In the genomic region with DNA sequence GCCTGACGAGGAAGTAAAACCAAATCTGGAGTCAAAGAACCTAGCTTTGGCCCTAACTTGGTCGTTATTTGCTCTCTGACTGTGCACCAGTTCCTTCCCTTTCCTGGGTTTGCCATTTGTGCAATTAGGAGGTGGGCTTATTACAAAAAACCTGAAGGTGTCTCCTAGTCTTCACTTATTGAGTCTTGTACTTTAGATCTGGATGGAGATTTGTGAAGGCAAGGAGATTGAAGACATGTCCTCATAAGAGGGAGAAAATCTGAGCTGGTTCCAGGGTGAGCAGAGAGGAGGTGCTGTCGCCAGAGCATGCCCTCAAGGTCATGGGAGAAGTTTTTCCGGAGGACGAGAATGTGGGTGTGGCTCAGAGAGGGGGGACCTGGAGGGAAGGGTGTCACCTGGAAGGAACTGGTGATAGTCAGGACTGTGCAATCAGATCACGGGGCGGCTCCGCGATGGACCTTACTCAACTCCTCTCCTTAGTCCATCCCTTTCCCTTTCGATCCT, we compare ENCODE assay signal across 8 cellular contexts. TPM values are rescaled to one million over a fixed set of nuclear protein-coding genes. Genes with fewer than 3 reads are reported as not detected.
DNase-seq lines count a peak whose midpoint lies in the region; ATAC-seq, FAIRE-seq and TF ChIP-seq lines count a peak whose summit lies in the region.

No MANE protein-coding gene starts in this region.

- 0 out of 2 replicates have a peak, but pooled peaks have one; percentile 16 for TF ChIP-seq CTCF in A673 (conservative IDR thresholded peaks at IDR 0.05; ENCODE audit: low read depth, low read length)
- TF ChIP-seq CTCF in astrocyte (IDR thresholded peaks at IDR 0.05; ENCODE audit: insufficient read depth, low read depth, low read length): no peak

- peak overlapping the region; percentile 46 for H3K9ac ChIP-seq in astrocyte (ENCODE audit: low read length)

- H3K27ac Mint-ChIP-seq in astrocyte (ENCODE audit: unreplicated experiment): peak overlapping the region; percentile 15

- H3K79me2 ChIP-seq in astrocyte (ENCODE audit: insufficient read depth, low read length): peaks cover 17% of the 10 kb centered on the region

- H3K27me3 ChIP-seq in A673 (replicated peaks; ENCODE audit: insufficient read depth, low read depth, low read length, poor library complexity) (no peaks in the 10 kb centered on the region), astrocyte (ENCODE audit: insufficient read depth, low read length) (no peaks in the 10 kb centered on the region)

- no peaks in the 10 kb centered on the region for H3K9me3 Mint-ChIP-seq in astrocyte (ENCODE audit: unreplicated experiment)

- H3K36me3 Mint-ChIP-seq in astrocyte (ENCODE audit: low read depth, unreplicated experiment): peaks cover 5% of the 10 kb centered on the region

- H3K4me2 ChIP-seq in astrocyte (ENCODE audit: low read length): peak overlapping the region; percentile 99

- H3K4me1 Mint-ChIP-seq in astrocyte (ENCODE audit: low read depth, unreplicated experiment): peaks cover 15% of the 10 kb centered on the region

- H3K9me3 ChIP-seq in A673 (ENCODE audit: low read depth, low read length, poor library complexity, severe bottlenecking): no peaks in the 10 kb centered on the region
- H3K9me3 ChIP-seq in astrocyte (ENCODE audit: insufficient read depth, low read depth, low read length): no peaks in the 10 kb centered on the region
- no peaks in the 10 kb centered on the region for H3K9me3 ChIP-seq in mesodermal cell (ENCODE audit: control insufficient read depth, low read length)

- intact Hi-C loops in A673 (cut with micrococcal nuclease; ENCODE audit: unreplicated experiment): loop anchor here (2.0 to 10.0 kb wide), 3 partner anchors 79 to 269 kb away; partner anchors contain the start of genes EDEM2, GSS, MYH7B and TRPC4AP

- H3K4me3 ChIP-seq in A673 (ENCODE audit: low read depth, low read length, poor library complexity, severe bottlenecking): peak overlapping the region; percentile 80
- H3K4me3 ChIP-seq in astrocyte (ENCODE audit: insufficient read depth, low read depth, low read length): peak overlapping the region; percentile 59
- peak overlapping the region; percentile 88 for H3K4me3 ChIP-seq in mesodermal cell (ENCODE audit: extremely low read depth, insufficient read depth, low read length, poor library complexity, severe bottlenecking)

- CTCF ChIA-PET in A673 (lab: Charles Lee): interaction anchor here (0.5 to 1.9 kb wide), 5 partner anchors 66 to 393 kb away, joined by 3 to 10 read pairs (median 4); partner anchors contain the start of genes GSS and MYH7B

- peak overlapping the region; percentile 83 for H2AFZ ChIP-seq in astrocyte (ENCODE audit: low read depth, low read length)

- H3K36me3 ChIP-seq in A673 (ENCODE audit: insufficient read depth, low read length, poor library complexity, severe bottlenecking) (no peaks in the 10 kb centered on the region), astrocyte (ENCODE audit: insufficient read depth, low read length) (no peaks in the 10 kb centered on the region), mesodermal cell (ENCODE audit: control insufficient read depth, insufficient read depth, low read length) (peaks cover 4% of the 10 kb centered on the region)

- H3K4me3 Mint-ChIP-seq in astrocyte (ENCODE audit: unreplicated experiment): peak overlapping the region; percentile 97

- POLR2A ChIA-PET in A673 (lab: Charles Lee; ENCODE audit: low non-redundant PET): interaction anchor here (0.6 to 1.0 kb wide), 2 partner anchors 68 to 79 kb away, joined by 3 read pairs; no protein-coding TSS in a partner anchor

- no peak for FAIRE-seq in astrocyte (lab: Jason Lieb, UNC)

- no TSS peak for BruUV-seq in A673 (replicated peaks; lab: Mats Ljungman, UMichigan)

- no peak for DNase-seq in A673 (ENCODE audit: low spot score)
- DNase-seq in astrocyte (ENCODE audit: low read depth): no peak
- DNase-seq in midbrain (lab: John Stamatoyannopoulos, UW): no peak
- no peak for DNase-seq in OCI-M1 (lab: John Stamatoyannopoulos, UW)
- no peak for DNase-seq in occipital lobe (lab: John Stamatoyannopoulos, UW)
- no peak for DNase-seq in superior temporal gyrus (ENCODE audit: extremely low spot score)

- H3K4me1 ChIP-seq in A673 (ENCODE audit: insufficient read depth, low read length, poor library complexity, severe bottlenecking): peaks cover 27% of the 10 kb centered on the region
- H3K4me1 ChIP-seq in astrocyte (ENCODE audit: insufficient read depth, low read length): peaks cover 23% of the 10 kb centered on the region
- H3K4me1 ChIP-seq in mesodermal cell (ENCODE audit: control insufficient read depth, insufficient read depth, low read length, poor library complexity, severe bottlenecking): peaks cover 8% of the 10 kb centered on the region

- no peak overlapping the region for H3K27ac ChIP-seq in A673 (ENCODE audit: low read depth, low read length, poor library complexity, severe bottlenecking)
- no peak overlapping the region for H3K27ac ChIP-seq in astrocyte (ENCODE audit: low read depth, low read length)
- peak overlapping the region; percentile 17 for H3K27ac ChIP-seq in mesodermal cell (ENCODE audit: low read depth, low read length, severe bottlenecking)

- 14 to 20% methylated on average over 9 to 10 of the region's 10 CpGs for WGBS in mesodermal cell (ENCODE audit: insufficient coverage in 2 of 2), 2 experiments

- H3K27me3 Mint-ChIP-seq in astrocyte (ENCODE audit: low read depth, unreplicated experiment): peaks cover 2% of the 10 kb centered on the region

- H4K20me1 ChIP-seq in astrocyte (ENCODE audit: insufficient read depth, low read length): peaks cover 15% of the 10 kb centered on the region

- ATAC-seq in HG02678 (IDR thresholded peaks at IDR 0.05; ENCODE audit: unreplicated experiment): peak; percentile 4

RNA-seq across cellular contexts. Expression of gene ACSS2, which starts 0.7 kb away (rescaled TPM):
- total RNA-seq in A673 (2021) (28.7 and 33.5 TPM in 2 replicates), astrocyte (16.9 and 18.7 TPM in 2 replicates), occipital lobe (29.0 TPM)
- 96.7 TPM for polyA plus RNA-seq in mesodermal cell (2013, experiment 1 of 2)
- 90.5 TPM for polyA plus RNA-seq in mesodermal cell (2013, experiment 2 of 2)

RNA-seq across cellular contexts. Expression of gene GGT7, which starts 3.1 kb away (rescaled TPM):
- total RNA-seq in A673 (2021): 14.1 and 15.3 TPM in 2 replicates
- 15.6 and 17.3 TPM in 2 replicates for total RNA-seq in astrocyte
- polyA plus RNA-seq in mesodermal cell (2013, experiment 1 of 2): 31.2 TPM
- 24.8 TPM for polyA plus RNA-seq in mesodermal cell (2013, experiment 2 of 2)
- total RNA-seq in occipital lobe: 19.0 TPM

RNA-seq across cellular contexts. Expression of gene NCOA6, which starts 50.3 kb away (rescaled TPM):
- 39.9 and 41.2 TPM in 2 replicates for total RNA-seq in A673 (2021)
- 21.1 and 21.2 TPM in 2 replicates for total RNA-seq in astrocyte
- polyA plus RNA-seq in mesodermal cell (2013, experiment 1 of 2): 22.4 TPM
- 23.7 TPM for polyA plus RNA-seq in mesodermal cell (2013, experiment 2 of 2)
- total RNA-seq in occipital lobe: 60.8 TPM
